Comparison of ENCODE assay signal across 17 cellular contexts in genomic region chr4:17414392-17414791, GRCh38.
DNase-seq lines count a peak whose midpoint lies in the region; ATAC-seq and TF ChIP-seq lines count a peak whose summit lies in the region.
"Had no signal": no experiment of that assay in that cellular context is flagged by ENCODE, and none has a peak within 500 bp of the region (broad histone marks: within the 10 kb centered on the region; RNA-seq: fewer than 3 reads in every experiment).

No MANE protein-coding gene starts in this region.

- H3K27me3 Mint-ChIP-seq in chondrocyte (ENCODE audit: low read depth) = peaks cover 4% of the 10 kb centered on the region

- no peak overlapping the region for H2AFZ ChIP-seq in trophoblast cell (ENCODE audit: insufficient read depth, low read length, poor library complexity)

- H3K4me3 ChIP-seq in trophoblast cell (ENCODE audit: low read depth, low read length) = peak overlapping the region; percentile 35
- H3K4me3 ChIP-seq in upper lobe of right lung = no peak overlapping the region
- H3K4me3 ChIP-seq: A549; BLaER1 treated with 17β-estradiol and CSF1 and Interleukin-3, amounts not matched to agents 10 nM and 100 nM had no signal

- H3K18ac ChIP-seq in trophoblast cell (ENCODE audit: low read length) = no peak overlapping the region

- WGBS in trophoblast cell (ENCODE audit: extremely low coverage, insufficient coverage, insufficient read length) = no CpG with 5 or more reads among the region's 34 CpGs

- H3K27me3 ChIP-seq in trophoblast cell (ENCODE audit: insufficient read depth, low read length) (no peaks in the 10 kb centered on the region), upper lobe of right lung (no peaks in the 10 kb centered on the region)
- H3K27me3 ChIP-seq: BLaER1 treated with 17β-estradiol and CSF1 and Interleukin-3, amounts not matched to agents 10 nM and 100 nM had no signal

- H3K9me3 Mint-ChIP-seq in chondrocyte (ENCODE audit: low read depth) = peaks cover 15% of the 10 kb centered on the region
- H3K9me3 Mint-ChIP-seq: CD4-positive, alpha-beta T cell had no signal

- no peaks in the 10 kb centered on the region for H3K4me1 Mint-ChIP-seq in chondrocyte (ENCODE audit: low read depth)
- H3K4me1 Mint-ChIP-seq: B cell had no signal

- peaks cover 8% of the 10 kb centered on the region for H3K9me3 ChIP-seq in trophoblast cell (ENCODE audit: insufficient read depth, low read depth, low read length)
- H3K9me3 ChIP-seq in upper lobe of right lung = no peaks in the 10 kb centered on the region
- H3K9me3 ChIP-seq: A549, Caco-2 had no signal

- H2BK5ac ChIP-seq in trophoblast cell (ENCODE audit: low read depth, low read length, poor library complexity) = no peak overlapping the region

- H4K12ac ChIP-seq in trophoblast cell (ENCODE audit: low read depth, low read length) = no peak overlapping the region

- DNase-seq in chondrocyte (ENCODE audit: low spot score) (peak; percentile 84), trophoblast cell (no peak), upper lobe of right lung (no peak), foreskin melanocyte (no peak)
- DNase-seq: AML-193; Caco-2; Calu3; CD4-positive, alpha-beta T cell; CD8-positive, alpha-beta T cell; DMS79 treated with DMSO at 0.1 percent for 48 hours; GF-D8 had no signal

- H4K8ac ChIP-seq in trophoblast cell (ENCODE audit: low read depth, low read length) = no peak overlapping the region

- ATAC-seq in upper lobe of right lung (peak; percentile 9), HG03520 (IDR thresholded peaks at IDR 0.05; ENCODE audit: unreplicated experiment) (no peak)
- ATAC-seq: A549; CD8-positive, alpha-beta T cell had no signal

- no peak overlapping the region for H2BK120ac ChIP-seq in trophoblast cell (ENCODE audit: insufficient read depth, low read length, poor library complexity)

- no peak overlapping the region for H2AK5ac ChIP-seq in trophoblast cell (ENCODE audit: low read length)

- H3K9ac ChIP-seq in trophoblast cell (ENCODE audit: low read length) = no peak overlapping the region
- H3K9ac ChIP-seq: BLaER1 treated with 17β-estradiol and CSF1 and Interleukin-3, amounts not matched to agents 10 nM and 100 nM had no signal

- H3K4me1 ChIP-seq in trophoblast cell (ENCODE audit: control insufficient read depth in 1 of 2, insufficient read depth in 2 of 2, low read length in 2 of 2) = no peaks in the 10 kb centered on the region
- H3K4me1 ChIP-seq in upper lobe of right lung = no peaks in the 10 kb centered on the region
- H3K4me1 ChIP-seq: A549; BLaER1 treated with 17β-estradiol and CSF1 and Interleukin-3, amounts not matched to agents 10 nM and 100 nM; Caco-2 had no signal

- no peak overlapping the region for H3K23ac ChIP-seq in trophoblast cell (ENCODE audit: low read length)

- no peaks in the 10 kb centered on the region for H3K79me1 ChIP-seq in trophoblast cell (ENCODE audit: low read length)

- intact Hi-C loops in upper lobe of right lung (cut with DNase I) = no loop called here

- no peak overlapping the region for H3K14ac ChIP-seq in trophoblast cell (ENCODE audit: low read length)

- H3K27ac Mint-ChIP-seq in chondrocyte (ENCODE audit: unreplicated experiment) = no peak overlapping the region
- H3K27ac Mint-ChIP-seq: B cell; CD4-positive, alpha-beta T cell; CD8-positive, alpha-beta T cell had no signal

- no peak overlapping the region for H3K4me3 Mint-ChIP-seq in chondrocyte (ENCODE audit: unreplicated experiment)
- H3K4me3 Mint-ChIP-seq: B cell; CD4-positive, alpha-beta T cell; CD8-positive, alpha-beta T cell had no signal

- TF ChIP-seq CTCF in chondrocyte (IDR thresholded peaks at IDR 0.05) = no peak
- no peak for TF ChIP-seq CTCF in upper lobe of right lung (IDR thresholded peaks at IDR 0.05)

- no peaks in the 10 kb centered on the region for H3K79me2 ChIP-seq in trophoblast cell (ENCODE audit: control insufficient read depth, insufficient read depth, low read length, poor library complexity)

- H2BK12ac ChIP-seq in trophoblast cell (ENCODE audit: low read length) = no peak overlapping the region

- no peak overlapping the region for H4K91ac ChIP-seq in trophoblast cell (ENCODE audit: low read depth, low read length)

- H3K27ac ChIP-seq in trophoblast cell (ENCODE audit: low read depth, low read length) = no peak overlapping the region
- no peak overlapping the region for H3K27ac ChIP-seq in upper lobe of right lung
- H3K27ac ChIP-seq: 22Rv1; A549; BLaER1 treated with 17β-estradiol and CSF1 and Interleukin-3, amounts not matched to agents 10 nM and 100 nM; C4-2B had no signal

- no peaks in the 10 kb centered on the region for H3K36me3 ChIP-seq in trophoblast cell (ENCODE audit: control insufficient read depth in 1 of 2, insufficient read depth in 2 of 2, low read length in 2 of 2)
- no peaks in the 10 kb centered on the region for H3K36me3 ChIP-seq in upper lobe of right lung
- H3K36me3 ChIP-seq: BLaER1 treated with 17β-estradiol and CSF1 and Interleukin-3, amounts not matched to agents 10 nM and 100 nM had no signal

- H3K4ac ChIP-seq in trophoblast cell (ENCODE audit: low read depth, low read length) = no peak overlapping the region

- no peak overlapping the region for H3K4me2 ChIP-seq in trophoblast cell (ENCODE audit: low read length)
- H3K4me2 ChIP-seq: A549; BLaER1 treated with 17β-estradiol and CSF1 and Interleukin-3, amounts not matched to agents 10 nM and 100 nM had no signal

- H3K36me3 Mint-ChIP-seq in chondrocyte (ENCODE audit: low read depth) = no peaks in the 10 kb centered on the region
- H3K36me3 Mint-ChIP-seq: CD8-positive, alpha-beta T cell had no signal
